8 cellular contexts compared by ENCODE assay signal in the genomic region with DNA sequence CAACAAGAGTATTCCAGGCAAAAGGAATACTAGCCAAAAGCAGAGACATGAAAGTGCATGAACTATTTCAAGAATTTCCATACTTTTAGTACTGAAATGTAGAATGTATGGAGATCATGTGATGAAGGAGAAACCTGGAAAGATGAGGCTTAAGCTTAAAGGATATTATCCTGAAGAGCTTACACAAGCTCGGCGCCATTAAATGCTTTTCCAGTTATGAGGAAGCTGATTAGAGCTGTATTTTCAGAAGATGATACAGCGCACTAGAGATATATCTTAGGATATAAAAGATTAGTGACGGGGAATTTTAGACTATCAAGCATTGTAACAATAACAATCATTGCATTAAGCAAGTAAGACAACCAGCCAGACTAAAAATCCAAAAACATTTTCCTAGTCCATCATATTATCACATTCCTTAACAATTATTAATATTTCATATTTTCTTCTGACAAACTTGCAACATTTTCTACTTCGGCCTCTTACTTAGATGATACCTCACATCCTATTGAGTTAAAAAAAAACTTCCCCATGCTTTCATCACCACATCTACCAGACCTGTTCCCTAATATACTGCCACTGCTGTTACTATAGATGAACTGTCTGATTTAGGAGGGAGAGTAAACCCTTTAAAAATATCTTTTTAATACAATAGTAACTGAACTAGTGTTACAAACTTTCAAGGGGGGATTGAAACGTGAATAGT. TPM values are rescaled to one million over a fixed set of nuclear protein-coding genes. Genes with fewer than 3 reads are reported as not detected.
DNase-seq lines count a peak whose midpoint lies in the region; ATAC-seq, FAIRE-seq and TF ChIP-seq lines count a peak whose summit lies in the region.

No MANE protein-coding gene starts in this region.

- POLR2A ChIA-PET in activated CD4-positive, alpha-beta memory T cell treated with anti-CD3 and anti-CD28 coated beads, Interleukin-2, amount 10 ng/mL, durations not matched to agents 7 days and 5 days (lab: Charles Lee): interaction anchor here (1.2 to 3.6 kb wide), 10 partner anchors 10 to 681 kb away, joined by 3 to 60 read pairs (median 8); a partner anchor contains a TSS

- H3K27me3 ChIP-seq in keratinocyte (ENCODE audit: control insufficient read depth, extremely low read depth, insufficient read depth, low read length) (no peaks in the 10 kb centered on the region), transverse colon (no peaks in the 10 kb centered on the region)

- H3K36me3 Mint-ChIP-seq in activated T-cell treated with anti-CD3 and anti-CD28 coated beads, Interleukin-2, amount 50 U/mL, for 72 hours (ENCODE audit: insufficient read depth in 2 of 2): peaks cover 11 to 23% of the 10 kb centered on the region in 2 donors
- peaks cover 44% of the 10 kb centered on the region for H3K36me3 Mint-ChIP-seq in activated CD4-positive, alpha-beta memory T cell treated with anti-CD3 and anti-CD28 coated beads, Interleukin-2, amount 10 ng/mL, durations not matched to agents 7 days and 5 days (ENCODE audit: low read depth)

- no peak for TF ChIP-seq CTCF in keratinocyte (optimal IDR thresholded peaks at IDR 0.05 in 1 of 3, IDR thresholded peaks at IDR 0.05 in 1 of 3, conservative IDR thresholded peaks at IDR 0.05 in 1 of 3; ENCODE audit: extremely low read depth in 1 of 3, insufficient read depth in 2 of 3, low read length in 3 of 3)
- TF ChIP-seq CTCF in transverse colon (IDR thresholded peaks at IDR 0.05): no peak

- ATAC-seq in activated T-cell treated with anti-CD3 and anti-CD28 coated beads, Interleukin-2, amount 50 U/mL, for 72 hours (replicated peaks in 1 of 2): no peak
- ATAC-seq in GM18907 (IDR thresholded peaks at IDR 0.05; ENCODE audit: unreplicated experiment): no peak

- H3K36me3 ChIP-seq in keratinocyte (ENCODE audit: control insufficient read depth in 2 of 2, extremely low read depth in 1 of 2, insufficient read depth in 2 of 2, low read length in 2 of 2): peaks cover 0 to 14% of the 10 kb centered on the region in 2 experiments
- H3K36me3 ChIP-seq in transverse colon: peaks cover 0 to 14% (median 3%) of the 10 kb centered on the region in 4 donors

- H2AFZ ChIP-seq in keratinocyte (ENCODE audit: control insufficient read depth, low read length): no peak overlapping the region

- no peak for TF ChIP-seq EP300 in transverse colon (IDR thresholded peaks at IDR 0.05; ENCODE audit: low read depth)

- no peaks in the 10 kb centered on the region for H4K20me1 ChIP-seq in keratinocyte (ENCODE audit: control insufficient read depth, extremely low read depth, insufficient read depth, low read length)

- H3K4me1 ChIP-seq in keratinocyte (ENCODE audit: control insufficient read depth, extremely low read depth, insufficient read depth, low read length) (peaks cover 36% of the 10 kb centered on the region), transverse colon (peaks cover 4 to 24% (median 21%) of the 10 kb centered on the region in 4 donors)

- CTCF ChIA-PET in activated CD4-positive, alpha-beta memory T cell treated with anti-CD3 and anti-CD28 coated beads, Interleukin-2, amount 10 ng/mL, durations not matched to agents 7 days and 5 days (lab: Charles Lee): interaction anchor here (0.6 to 1.6 kb wide), 5 partner anchors 9 to 201 kb away, joined by 3 to 5 read pairs (median 4); no protein-coding TSS in a partner anchor

- H3K4me3 ChIP-seq in keratinocyte (ENCODE audit: control insufficient read depth in 2 of 3, extremely low read depth in 1 of 3, insufficient read depth in 2 of 3, low read depth in 1 of 3, low read length in 3 of 3) (peak overlapping the region; percentile 60 to 91 (median 72)), transverse colon (peak overlapping the region in 3 of 4 donors; percentile 58 to 70 (median 65))

- dilution Hi-C loops in keratinocyte (cut with MboI; ENCODE audit: extremely low pct_ligation_motif_present, low sequenced_read_pairs): no loop called here

- no peak for TF ChIP-seq POLR2A in transverse colon (IDR thresholded peaks at IDR 0.05)

- intact Hi-C loops in transverse colon (cut with DNase I; ENCODE audit: low total_unique reads): no loop called here

- no peaks in the 10 kb centered on the region for H3K27me3 Mint-ChIP-seq in activated T-cell treated with anti-CD3 and anti-CD28 coated beads, Interleukin-2, amount 50 U/mL, for 72 hours (ENCODE audit: low read depth)
- no peaks in the 10 kb centered on the region for H3K27me3 Mint-ChIP-seq in activated CD4-positive, alpha-beta memory T cell treated with anti-CD3 and anti-CD28 coated beads, Interleukin-2, amount 10 ng/mL, durations not matched to agents 7 days and 5 days

- H3K4me1 Mint-ChIP-seq in activated T-cell treated with anti-CD3 and anti-CD28 coated beads, Interleukin-2, amount 50 U/mL, for 72 hours (ENCODE audit: low read depth): peaks cover 47% of the 10 kb centered on the region
- peaks cover 39% of the 10 kb centered on the region for H3K4me1 Mint-ChIP-seq in activated CD4-positive, alpha-beta memory T cell treated with anti-CD3 and anti-CD28 coated beads, Interleukin-2, amount 10 ng/mL, durations not matched to agents 7 days and 5 days

- FAIRE-seq in keratinocyte (lab: Jason Lieb, UNC): peak; percentile 20

- peak overlapping the region; percentile 96 for H3K27ac ChIP-seq in keratinocyte (ENCODE audit: control insufficient read depth, insufficient read depth, low read length)
- H3K27ac ChIP-seq in transverse colon: peak overlapping the region; percentile 92 to 97 (median 94)

- H3K9me3 Mint-ChIP-seq in activated T-cell treated with anti-CD3 and anti-CD28 coated beads, Interleukin-2, amount 50 U/mL, for 72 hours: peaks cover 0 to 1% of the 10 kb centered on the region in 2 donors
- no peaks in the 10 kb centered on the region for H3K9me3 Mint-ChIP-seq in activated CD4-positive, alpha-beta memory T cell treated with anti-CD3 and anti-CD28 coated beads, Interleukin-2, amount 10 ng/mL, durations not matched to agents 7 days and 5 days

- WGBS in transverse colon (ENCODE audit: low coverage in 1 of 2), 2 donors: 57 to 59% methylated on average over 6 of the region's 6 CpGs

- peak overlapping the region; percentile 98 for H3K9ac ChIP-seq in keratinocyte (ENCODE audit: control insufficient read depth, extremely low read depth, insufficient read depth, low read length)

- H3K4me3 Mint-ChIP-seq in activated T-cell treated with anti-CD3 and anti-CD28 coated beads, Interleukin-2, amount 50 U/mL, for 72 hours: peak overlapping the region; percentile 94 to 98
- peak overlapping the region; percentile 97 for H3K4me3 Mint-ChIP-seq in activated CD4-positive, alpha-beta memory T cell treated with anti-CD3 and anti-CD28 coated beads, Interleukin-2, amount 10 ng/mL, durations not matched to agents 7 days and 5 days

- peak overlapping the region; percentile 93 for H3K4me2 ChIP-seq in keratinocyte (ENCODE audit: control insufficient read depth, extremely low read depth, insufficient read depth, low read depth, low read length)

- H3K79me2 ChIP-seq in keratinocyte (ENCODE audit: control insufficient read depth, insufficient read depth, low read length): peaks cover 76% of the 10 kb centered on the region

- in situ Hi-C loops in transverse colon (cut with MboI; ENCODE audit: low pct_ligation_motif_present in 1 of 4, low pct_unique_long_range_greater_than_20kb in 1 of 4, low sequenced_read_pairs in 3 of 4) (no loop called here), G401 (cut with HindIII; ENCODE audit: low sequenced_read_pairs) (no loop called here)

- H3K9me3 ChIP-seq in keratinocyte (ENCODE audit: control insufficient read depth, low read depth, low read length) (no peaks in the 10 kb centered on the region), transverse colon (no peaks in the 10 kb centered on the region)

- peak overlapping the region; percentile 99 for H3K27ac Mint-ChIP-seq in activated T-cell treated with anti-CD3 and anti-CD28 coated beads, Interleukin-2, amount 50 U/mL, for 72 hours
- H3K27ac Mint-ChIP-seq in activated CD4-positive, alpha-beta memory T cell treated with anti-CD3 and anti-CD28 coated beads, Interleukin-2, amount 10 ng/mL, durations not matched to agents 7 days and 5 days: no peak overlapping the region

- DNase-seq in activated T-cell treated with anti-CD3 and anti-CD28 coated beads, Interleukin-2, amount 50 U/mL, for 72 hours: no peak
- DNase-seq in activated T-cell treated with anti-CD3 and anti-CD28 coated beads for 4 hours (no peak), keratinocyte (ENCODE audit: low read depth, low spot score) (no peak), transverse colon (no peak), NCI-H226 (no peak), G401 (ENCODE audit: low spot score) (no peak)
- DNase-seq in activated CD4-positive, alpha-beta memory T cell treated with anti-CD3 and anti-CD28 coated beads, Interleukin-2, amount 10 ng/mL, durations not matched to agents 7 days and 5 days: no peak

- no peaks in the 10 kb centered on the region for H3K9me1 ChIP-seq in keratinocyte (ENCODE audit: control insufficient read depth, extremely low read depth, insufficient read depth, low read length)

RNA-seq across cellular contexts. Expression of a gene that starts 1.3 kb away (rescaled TPM):
- 10 to 100 TPM; 15.8 to 23.1 TPM for total RNA-seq in activated T-cell treated with anti-CD3 and anti-CD28 coated beads, Interleukin-2, amount 50 U/mL, for 72 hours
- 10 to 100 TPM; 15.8 to 16.0 TPM for total RNA-seq in activated CD4-positive, alpha-beta memory T cell treated with anti-CD3 and anti-CD28 coated beads, Interleukin-2, amount 10 ng/mL, durations not matched to agents 7 days and 5 days
- polyA plus RNA-seq in keratinocyte: 15.6 to 36.6 TPM (median 33.4 TPM) in 3 replicates
- polyA plus RNA-seq in keratinocyte (2011; ENCODE audit: low read depth): 12.9 TPM
- 24.8 and 46.1 TPM in 2 replicates for polyA plus RNA-seq in keratinocyte (2011; cell fraction: cytosol; rRNA removed)
- polyA plus RNA-seq in keratinocyte (2011; cell fraction: nucleus; rRNA removed): 20.5 and 26.7 TPM in 2 replicates
- polyA plus RNA-seq in keratinocyte (2012; ENCODE audit: low replicate concordance): 31.5 and 34.6 TPM in 2 replicates
- 1.9 to 9.4 TPM (median 4.4 TPM) in 3 replicates for polyA minus RNA-seq in keratinocyte
- polyA minus RNA-seq in keratinocyte (2011; cell fraction: cytosol; rRNA and poly(A)+ RNA removed): 8.1 TPM
- 3.4 and 5.0 TPM in 2 replicates for polyA minus RNA-seq in keratinocyte (2011; cell fraction: nucleus; rRNA and poly(A)+ RNA removed)
- total RNA-seq in transverse colon: 10 to 100 TPM in 3 of 4 donors, 1 to 10 TPM in 1; 6.4 to 46.6 (median 28.0) TPM
- 26.8 and 27.6 TPM in 2 replicates for total RNA-seq in G401 (2014; rRNA removed; shearing (Covaris generic))

RNA-seq across cellular contexts. Expression of a gene that starts 19.9 kb away (rescaled TPM):
- under 1 TPM; 0.24 to 0.65 TPM for total RNA-seq in activated T-cell treated with anti-CD3 and anti-CD28 coated beads, Interleukin-2, amount 50 U/mL, for 72 hours
- under 1 TPM; 0.40 to 0.95 TPM for total RNA-seq in activated CD4-positive, alpha-beta memory T cell treated with anti-CD3 and anti-CD28 coated beads, Interleukin-2, amount 10 ng/mL, durations not matched to agents 7 days and 5 days
- 0.58 to 1.2 TPM (median 1.1 TPM) in 3 replicates for polyA plus RNA-seq in keratinocyte
- 0.37 TPM for polyA plus RNA-seq in keratinocyte (2011; ENCODE audit: low read depth)
- 0.64 and 1.1 TPM in 2 replicates for polyA plus RNA-seq in keratinocyte (2011; cell fraction: cytosol; rRNA removed)
- polyA plus RNA-seq in keratinocyte (2011; cell fraction: nucleus; rRNA removed): 0.33 and 0.88 TPM in 2 replicates
- polyA plus RNA-seq in keratinocyte (2012; ENCODE audit: low replicate concordance): 0.83 and 1.3 TPM in 2 replicates
- 0.20 to 0.54 TPM (median 0.43 TPM) in 3 replicates for polyA minus RNA-seq in keratinocyte
- not detected for polyA minus RNA-seq in keratinocyte (2011; cell fraction: cytosol; rRNA and poly(A)+ RNA removed)
- 0.54 TPM in 1 of 2 replicates, not detected in the other for polyA minus RNA-seq in keratinocyte (2011; cell fraction: nucleus; rRNA and poly(A)+ RNA removed)
- total RNA-seq in transverse colon: 10 to 100 TPM in 1 of 4 donors, 1 to 10 TPM in 1, not detected in 2; 4.3 to 19.4 TPM
- total RNA-seq in G401 (2014; rRNA removed; shearing (Covaris generic)): 0.80 TPM in 1 of 2 replicates, not detected in the other

RNA-seq across cellular contexts. Expression of a gene that starts 27.8 kb away (rescaled TPM):
- total RNA-seq in activated T-cell treated with anti-CD3 and anti-CD28 coated beads, Interleukin-2, amount 50 U/mL, for 72 hours: 10 to 100 TPM; 39.5 to 40.5 TPM
- 10 to 100 TPM; 43.9 to 44.6 TPM for total RNA-seq in activated CD4-positive, alpha-beta memory T cell treated with anti-CD3 and anti-CD28 coated beads, Interleukin-2, amount 10 ng/mL, durations not matched to agents 7 days and 5 days
- 38.9 to 63.1 TPM (median 50.4 TPM) in 3 replicates for polyA plus RNA-seq in keratinocyte
- polyA plus RNA-seq in keratinocyte (2011; ENCODE audit: low read depth): 58.7 TPM
- 33.6 and 66.5 TPM in 2 replicates for polyA plus RNA-seq in keratinocyte (2011; cell fraction: cytosol; rRNA removed)
- polyA plus RNA-seq in keratinocyte (2011; cell fraction: nucleus; rRNA removed): 57.7 and 69.8 TPM in 2 replicates
- polyA plus RNA-seq in keratinocyte (2012; ENCODE audit: low replicate concordance): 32.3 and 46.8 TPM in 2 replicates
- 33.0 to 79.0 TPM (median 57.3 TPM) in 3 replicates for polyA minus RNA-seq in keratinocyte
- 47.8 TPM for polyA minus RNA-seq in keratinocyte (2011; cell fraction: cytosol; rRNA and poly(A)+ RNA removed)
- 49.9 and 80.8 TPM in 2 replicates for polyA minus RNA-seq in keratinocyte (2011; cell fraction: nucleus; rRNA and poly(A)+ RNA removed)
- 100 to 1,000 TPM in 2 of 4 donors, 10 to 100 TPM in 2; 31.8 to 141 (median 77.5) TPM for total RNA-seq in transverse colon
- total RNA-seq in G401 (2014; rRNA removed; shearing (Covaris generic)): 38.9 and 43.1 TPM in 2 replicates
